14 cellular contexts compared by ENCODE assay signal in the genomic region with DNA sequence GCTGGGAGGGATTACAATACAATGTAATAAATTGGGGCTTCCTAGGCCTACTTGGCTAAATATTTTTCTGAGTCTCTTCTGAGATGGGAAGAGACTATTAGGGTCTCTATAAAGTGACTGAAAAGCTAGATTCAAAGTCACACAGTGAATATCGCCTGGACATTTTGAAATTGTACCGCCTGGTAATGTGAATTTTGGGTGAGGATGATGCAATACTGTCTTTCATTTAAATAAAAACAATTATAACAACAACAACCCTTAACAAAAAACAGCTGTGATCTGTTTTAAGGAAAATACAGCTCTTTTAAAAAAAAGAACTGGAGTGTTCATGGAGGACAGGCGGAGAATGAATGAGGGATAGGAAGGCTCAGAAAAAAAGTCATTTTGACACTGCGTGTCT.
DNase-seq lines count a peak whose midpoint lies in the region; ATAC-seq and TF ChIP-seq lines count a peak whose summit lies in the region.
"Had no signal": no experiment of that assay in that cellular context is flagged by ENCODE, and none has a peak within 500 bp of the region (broad histone marks: within the 10 kb centered on the region; RNA-seq: fewer than 3 reads in every experiment).

No MANE protein-coding gene starts in this region.

- peaks cover 2% of the 10 kb centered on the region for H3K27me3 Mint-ChIP-seq in GM23338 (ENCODE audit: insufficient read depth, low read depth, poor library complexity)

- H3K4me3 ChIP-seq in GM23338, result no peak overlapping the region
- H3K4me3 ChIP-seq in SK-N-MC, result no peak overlapping the region
- no peak overlapping the region for H3K4me3 ChIP-seq in sigmoid colon
- no peak overlapping the region for H3K4me3 ChIP-seq in colonic mucosa
- H3K4me3 ChIP-seq: BLaER1 had no signal

- H3K27ac ChIP-seq in GM23338 (ENCODE audit: low read depth) (no peak overlapping the region), SK-N-MC (peak overlapping the region; percentile 22), sigmoid colon (peak overlapping the region in 3 of 4 donors; percentile 45 to 79 (median 72)), colonic mucosa (no peak overlapping the region)
- H3K27ac ChIP-seq: BLaER1 had no signal

- no peak for DNase-seq in GM23338 (ENCODE audit: low spot score)
- DNase-seq in SK-N-MC (ENCODE audit: low read depth, low spot score), result no peak
- peak; percentile 29 for DNase-seq in fibroblast of gingiva (ENCODE audit: low read depth)
- DNase-seq in sigmoid colon, result no peak
- DNase-seq in NCI-H446 (lab: John Stamatoyannopoulos, UW), result no peak
- DNase-seq in NOMO-1 (lab: John Stamatoyannopoulos, UW; ENCODE audit: unreplicated experiment in 2 of 2), result no peak
- DNase-seq in colonic mucosa, result no peak
- DNase-seq: AML-193; Caco-2; CD8-positive, alpha-beta memory T cell; GF-D8; HCEC 1CT; HFFc6 had no signal

- no peak overlapping the region for H3K4me2 ChIP-seq in GM23338
- H3K4me2 ChIP-seq: BLaER1 had no signal

- H3K9me3 ChIP-seq in SK-N-MC (ENCODE audit: low read depth, low read length), result no peaks in the 10 kb centered on the region
- H3K9me3 ChIP-seq in sigmoid colon, result no peaks in the 10 kb centered on the region
- no peaks in the 10 kb centered on the region for H3K9me3 ChIP-seq in colonic mucosa
- H3K9me3 ChIP-seq: BLaER1, Caco-2 had no signal

- H3K27me3 ChIP-seq in GM23338 (ENCODE audit: insufficient read depth) (no peaks in the 10 kb centered on the region), sigmoid colon (no peaks in the 10 kb centered on the region), colonic mucosa (no peaks in the 10 kb centered on the region)
- H3K27me3 ChIP-seq: BLaER1 had no signal

- no peak overlapping the region for H3K4me3 Mint-ChIP-seq in GM23338
- H3K4me3 Mint-ChIP-seq: CD8-positive, alpha-beta memory T cell; HFFc6 had no signal

- no peak for ATAC-seq in GM23338

- H3K9me3 Mint-ChIP-seq in GM23338, result no peaks in the 10 kb centered on the region; the same call in 2 of the 3 replicates
- H3K9me3 Mint-ChIP-seq: HFFc6 had no signal

- no peak for TF ChIP-seq POLR2A in sigmoid colon (IDR thresholded peaks at IDR 0.05)

- H3K27ac Mint-ChIP-seq in GM23338, result 0 out of 2 replicates have a peak overlapping the region, but pooled peaks have one; percentile 40
- H3K27ac Mint-ChIP-seq: CD8-positive, alpha-beta memory T cell; HFFc6 had no signal

- peak overlapping the region; percentile 12 for H3K9ac ChIP-seq in SK-N-MC (ENCODE audit: insufficient read length)
- H3K9ac ChIP-seq in colonic mucosa (ENCODE audit: low read depth in 2 of 2, low read length in 2 of 2), result no peak overlapping the region
- H3K9ac ChIP-seq: BLaER1 had no signal

- WGBS in sigmoid colon, 2 donors, result 68 to 82% methylated on average over 4 of the region's 4 CpGs

- H3K36me3 Mint-ChIP-seq in GM23338 (ENCODE audit: low read depth), result no peaks in the 10 kb centered on the region; the same call in 2 of the 3 replicates

- intact Hi-C loops in sigmoid colon (cut with DNase I), result no loop called here
- intact Hi-C loops in colonic mucosa (cut with DNase I), result no loop called here

- H3K79me2 ChIP-seq in GM23338 (replicated peaks; ENCODE audit: insufficient read depth), result no peaks in the 10 kb centered on the region

- H3K4me1 ChIP-seq in GM23338 (ENCODE audit: insufficient read depth), result no peaks in the 10 kb centered on the region
- H3K4me1 ChIP-seq in sigmoid colon, result peaks cover 0 to 51% (median 27%) of the 10 kb centered on the region in 4 donors
- H3K4me1 ChIP-seq in colonic mucosa, result no peaks in the 10 kb centered on the region
- H3K4me1 ChIP-seq: BLaER1, Caco-2 had no signal

- H3K4me1 Mint-ChIP-seq in GM23338, result 0 out of 3 replicates have a peak, but pooled peaks cover 2% of the 10 kb centered on the region
- H3K4me1 Mint-ChIP-seq: CD8-positive, alpha-beta memory T cell had no signal

- H4K20me1 ChIP-seq in GM23338 (replicated peaks; ENCODE audit: insufficient read depth), result no peaks in the 10 kb centered on the region
- H4K20me1 ChIP-seq: BLaER1 had no signal

- no peaks in the 10 kb centered on the region for H3K9me2 ChIP-seq in GM23338 (ENCODE audit: insufficient read depth)

- H2AFZ ChIP-seq in GM23338, result no peak overlapping the region

- H3F3A ChIP-seq in GM23338 (replicated peaks; ENCODE audit: low read depth), result peaks cover 9% of the 10 kb centered on the region

- H3K36me3 ChIP-seq in GM23338 (ENCODE audit: insufficient read depth) (no peaks in the 10 kb centered on the region), SK-N-MC (ENCODE audit: insufficient read depth, low read length) (no peaks in the 10 kb centered on the region), sigmoid colon (peaks cover 0 to 4% (median 0%) of the 10 kb centered on the region in 4 donors), colonic mucosa (no peaks in the 10 kb centered on the region)
- H3K36me3 ChIP-seq: BLaER1 had no signal

- no peak for TF ChIP-seq EP300 in sigmoid colon (IDR thresholded peaks at IDR 0.05)

- TF ChIP-seq CTCF in GM23338 (conservative IDR thresholded peaks at IDR 0.05; ENCODE audit: low read depth in 2 of 2), result no peak
- no peak for TF ChIP-seq CTCF in sigmoid colon (IDR thresholded peaks at IDR 0.05)
- TF ChIP-seq CTCF in colonic mucosa (IDR thresholded peaks at IDR 0.05), result no peak

TF ChIP-seq in GM23338, 12 proteins besides CTCF, POLR2A, EP300 and RAD21:
- TF ChIP-seq NANOG (IDR thresholded peaks at IDR 0.05; ENCODE audit: borderline replicate concordance), result no peak
- TF ChIP-seq, protein P1, sequence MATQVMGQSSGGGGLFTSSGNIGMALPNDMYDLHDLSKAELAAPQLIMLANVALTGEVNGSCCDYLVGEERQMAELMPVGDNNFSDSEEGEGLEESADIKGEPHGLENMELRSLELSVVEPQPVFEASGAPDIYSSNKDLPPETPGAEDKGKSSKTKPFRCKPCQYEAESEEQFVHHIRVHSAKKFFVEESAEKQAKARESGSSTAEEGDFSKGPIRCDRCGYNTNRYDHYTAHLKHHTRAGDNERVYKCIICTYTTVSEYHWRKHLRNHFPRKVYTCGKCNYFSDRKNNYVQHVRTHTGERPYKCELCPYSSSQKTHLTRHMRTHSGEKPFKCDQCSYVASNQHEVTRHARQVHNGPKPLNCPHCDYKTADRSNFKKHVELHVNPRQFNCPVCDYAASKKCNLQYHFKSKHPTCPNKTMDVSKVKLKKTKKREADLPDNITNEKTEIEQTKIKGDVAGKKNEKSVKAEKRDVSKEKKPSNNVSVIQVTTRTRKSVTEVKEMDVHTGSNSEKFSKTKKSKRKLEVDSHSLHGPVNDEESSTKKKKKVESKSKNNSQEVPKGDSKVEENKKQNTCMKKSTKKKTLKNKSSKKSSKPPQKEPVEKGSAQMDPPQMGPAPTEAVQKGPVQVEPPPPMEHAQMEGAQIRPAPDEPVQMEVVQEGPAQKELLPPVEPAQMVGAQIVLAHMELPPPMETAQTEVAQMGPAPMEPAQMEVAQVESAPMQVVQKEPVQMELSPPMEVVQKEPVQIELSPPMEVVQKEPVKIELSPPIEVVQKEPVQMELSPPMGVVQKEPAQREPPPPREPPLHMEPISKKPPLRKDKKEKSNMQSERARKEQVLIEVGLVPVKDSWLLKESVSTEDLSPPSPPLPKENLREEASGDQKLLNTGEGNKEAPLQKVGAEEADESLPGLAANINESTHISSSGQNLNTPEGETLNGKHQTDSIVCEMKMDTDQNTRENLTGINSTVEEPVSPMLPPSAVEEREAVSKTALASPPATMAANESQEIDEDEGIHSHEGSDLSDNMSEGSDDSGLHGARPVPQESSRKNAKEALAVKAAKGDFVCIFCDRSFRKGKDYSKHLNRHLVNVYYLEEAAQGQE (IDR thresholded peaks at IDR 0.05; ENCODE audit: unreplicated experiment), result no peak
- no peak for TF ChIP-seq ZNF331 (CRISPR knock-in tag; IDR thresholded peaks at IDR 0.05; ENCODE audit: low read depth)
- no peak for TF ChIP-seq POLR2AphosphoS5 (IDR thresholded peaks at IDR 0.05; ENCODE audit: low read depth)
- TF ChIP-seq CREB1 (CRISPR knock-in tag; IDR thresholded peaks at IDR 0.05; ENCODE audit: low read depth), result no peak
- TF ChIP-seq JUNB (IDR thresholded peaks at IDR 0.05; ENCODE audit: unreplicated experiment), result no peak

Comparison
In these comparisons a context has a peak if more than half of its experiments do, and no peak if none do; other contexts are left out.
1. H3K27ac ChIP-seq: peak in SK-N-MC (single experiment) and sigmoid colon (3 of 4); none in GM23338 (single experiment) and colonic mucosa (single experiment).